20 cellular contexts compared by ENCODE assay signal in genomic region chr21:39344848-39345247, GRCh38. TPM values are rescaled to one million over a fixed set of nuclear protein-coding genes. Genes with fewer than 3 reads are reported as not detected.
DNase-seq lines count a peak whose midpoint lies in the region; ATAC-seq, FAIRE-seq and TF ChIP-seq lines count a peak whose summit lies in the region.
"Had no signal": no experiment of that assay in that cellular context is flagged by ENCODE, and none has a peak within 500 bp of the region (broad histone marks: within the 10 kb centered on the region; RNA-seq: fewer than 3 reads in every experiment).

No MANE protein-coding gene starts in this region.

- H3F3A ChIP-seq in Loucy (ENCODE audit: low read depth): 0 out of 2 replicates have a peak, but pooled peaks cover 6% of the 10 kb centered on the region

- H3K4me1 ChIP-seq in Loucy (ENCODE audit: insufficient read depth, low read length, poor library complexity, severe bottlenecking): peaks cover 31% of the 10 kb centered on the region

- H3K36me3 Mint-ChIP-seq in activated CD4-positive, alpha-beta T cell treated with anti-CD3 and anti-CD28 coated beads, Interleukin-2, amount 10 ng/mL, durations not matched to agents 7 days and 5 days (ENCODE audit: low read depth): peaks cover 59% of the 10 kb centered on the region
- peaks cover 32% of the 10 kb centered on the region for H3K36me3 Mint-ChIP-seq in chondrocyte (ENCODE audit: low read depth)
- H3K36me3 Mint-ChIP-seq in progenitor cell of endocrine pancreas (ENCODE audit: insufficient read depth): peaks cover 48% of the 10 kb centered on the region

- H3K4me1 Mint-ChIP-seq in activated CD4-positive, alpha-beta T cell treated with anti-CD3 and anti-CD28 coated beads, Interleukin-2, amount 10 ng/mL, durations not matched to agents 7 days and 5 days: peaks cover 35% of the 10 kb centered on the region
- H3K4me1 Mint-ChIP-seq in chondrocyte (ENCODE audit: low read depth) (peaks cover 32% of the 10 kb centered on the region), progenitor cell of endocrine pancreas (ENCODE audit: low read depth) (peaks cover 37% of the 10 kb centered on the region)

- peak overlapping the region; percentile 96 for H3K9ac ChIP-seq in Loucy (ENCODE audit: low read depth, low read length, poor library complexity, severe bottlenecking)

- peak overlapping the region; percentile 60 for H3K27ac Mint-ChIP-seq in activated CD4-positive, alpha-beta T cell treated with anti-CD3 and anti-CD28 coated beads, Interleukin-2, amount 10 ng/mL, durations not matched to agents 7 days and 5 days
- H3K27ac Mint-ChIP-seq in chondrocyte (ENCODE audit: unreplicated experiment): no peak overlapping the region
- peak overlapping the region; percentile 20 for H3K27ac Mint-ChIP-seq in progenitor cell of endocrine pancreas
- H3K27ac Mint-ChIP-seq: activated naive CD4-positive, alpha-beta T cell treated with anti-CD3 and anti-CD28 coated beads for 36 hours had no signal

- no peaks in the 10 kb centered on the region for H3K27me3 Mint-ChIP-seq in activated CD4-positive, alpha-beta T cell treated with anti-CD3 and anti-CD28 coated beads, Interleukin-2, amount 10 ng/mL, durations not matched to agents 7 days and 5 days
- H3K27me3 Mint-ChIP-seq in chondrocyte (ENCODE audit: low read depth) (no peaks in the 10 kb centered on the region), progenitor cell of endocrine pancreas (no peaks in the 10 kb centered on the region)
- H3K27me3 Mint-ChIP-seq: T-cell had no signal

- no peak for FAIRE-seq in GM12892 (lab: Jason Lieb, UNC)
- FAIRE-seq: A204.1 had no signal

- no peak for ATAC-seq in GM21528 (IDR thresholded peaks at IDR 0.05; ENCODE audit: low FRiP score, unreplicated experiment)
- no peak for ATAC-seq in GM18907 (IDR thresholded peaks at IDR 0.05; ENCODE audit: unreplicated experiment)
- ATAC-seq: T-cell had no signal

- H3K9me2 ChIP-seq in Loucy (replicated peaks; ENCODE audit: low read depth, low read length): no peaks in the 10 kb centered on the region

- H3K36me3 ChIP-seq in Loucy (ENCODE audit: insufficient read depth, low read length): peaks cover 51% of the 10 kb centered on the region

- peaks cover 58% of the 10 kb centered on the region for H3K79me2 ChIP-seq in Loucy (ENCODE audit: insufficient read depth, low read length)

- TF ChIP-seq POLR2A in GM12892 (IDR thresholded peaks at IDR 0.05; ENCODE audit: low read depth, low read length): no peak

- H3K9me3 Mint-ChIP-seq in activated CD4-positive, alpha-beta T cell treated with anti-CD3 and anti-CD28 coated beads, Interleukin-2, amount 10 ng/mL, durations not matched to agents 7 days and 5 days: no peaks in the 10 kb centered on the region
- H3K9me3 Mint-ChIP-seq in chondrocyte (ENCODE audit: low read depth) (no peaks in the 10 kb centered on the region), progenitor cell of endocrine pancreas (ENCODE audit: low read depth) (no peaks in the 10 kb centered on the region)
- H3K9me3 Mint-ChIP-seq: activated naive CD4-positive, alpha-beta T cell treated with anti-CD3 and anti-CD28 coated beads for 36 hours; T-cell had no signal

- H3K4me2 ChIP-seq in Loucy (ENCODE audit: low read depth, low read length, poor library complexity, severe bottlenecking): peak overlapping the region; percentile 97

- TF ChIP-seq CTCF in Loucy (conservative IDR thresholded peaks at IDR 0.05; ENCODE audit: low read length) (no peak), chondrocyte (IDR thresholded peaks at IDR 0.05) (no peak), progenitor cell of endocrine pancreas (IDR thresholded peaks at IDR 0.05; ENCODE audit: unreplicated experiment) (no peak)

- no peaks in the 10 kb centered on the region for H3K9me3 ChIP-seq in Loucy (ENCODE audit: insufficient read depth, low read depth, low read length)

- H4K20me1 ChIP-seq in Loucy (ENCODE audit: insufficient read depth, low read length, poor library complexity, severe bottlenecking): peaks cover 55% of the 10 kb centered on the region

- POLR2A ChIA-PET in activated CD4-positive, alpha-beta T cell treated with anti-CD3 and anti-CD28 coated beads, Interleukin-2, amount 10 ng/mL, durations not matched to agents 7 days and 5 days (lab: Charles Lee): no interaction called here

- DNase-seq in activated CD4-positive, alpha-beta T cell treated with anti-CD3 and anti-CD28 coated beads, Interleukin-2, amount 10 ng/mL, durations not matched to agents 7 days and 5 days: no peak
- no peak for DNase-seq in activated CD4-positive, alpha-beta T cell treated with anti-CD3 and anti-CD28 coated beads for 1 hour
- DNase-seq in chondrocyte (ENCODE audit: low spot score) (no peak), progenitor cell of endocrine pancreas (ENCODE audit: low spot score, unreplicated experiment) (no peak), GM12892 (ENCODE audit: insufficient read length) (no peak)
- DNase-seq: activated CD4-positive, CD25-positive, alpha-beta regulatory T cell; activated naive CD4-positive, alpha-beta T cell treated with anti-CD3 and anti-CD28 coated beads for 36 hours; COR-L47; dorsolateral prefrontal cortex; GOT3; hippocampal formation; Kasumi-1; NCI-H1436 treated with DMSO at 0.1 percent for 48 hours; NCI-H345; T-cell; trophoblast cell had no signal

- peak overlapping the region; percentile 5 for H3K4me3 Mint-ChIP-seq in activated CD4-positive, alpha-beta T cell treated with anti-CD3 and anti-CD28 coated beads, Interleukin-2, amount 10 ng/mL, durations not matched to agents 7 days and 5 days
- H3K4me3 Mint-ChIP-seq in chondrocyte (ENCODE audit: unreplicated experiment) (peak overlapping the region; percentile 14), progenitor cell of endocrine pancreas (ENCODE audit: low read depth) (peak overlapping the region; percentile 83)
- H3K4me3 Mint-ChIP-seq: activated naive CD4-positive, alpha-beta T cell treated with anti-CD3 and anti-CD28 coated beads for 36 hours had no signal

- H3K4me3 ChIP-seq in Loucy (ENCODE audit: low read length, poor library complexity, severe bottlenecking): peak overlapping the region; percentile 98
- H3K4me3 ChIP-seq: dorsolateral prefrontal cortex had no signal

- H2AFZ ChIP-seq in Loucy (ENCODE audit: low read length): no peak overlapping the region

- CTCF ChIA-PET in activated CD4-positive, alpha-beta T cell treated with anti-CD3 and anti-CD28 coated beads, Interleukin-2, amount 10 ng/mL, durations not matched to agents 7 days and 5 days (lab: Charles Lee): no interaction called here

- H3K27me3 ChIP-seq in Loucy (ENCODE audit: insufficient read depth, low read length, poor library complexity, severe bottlenecking): no peaks in the 10 kb centered on the region
- H3K27me3 ChIP-seq: dorsolateral prefrontal cortex had no signal

RNA-seq across cellular contexts. Expression of gene HMGN1, which starts 4.0 kb away (rescaled TPM):
- 100 to 1,000 TPM; 389 to 395 TPM for total RNA-seq in activated CD4-positive, alpha-beta T cell treated with anti-CD3 and anti-CD28 coated beads, Interleukin-2, amount 10 ng/mL, durations not matched to agents 7 days and 5 days
- 218 to 266 TPM (median 230 TPM) in 3 replicates for total RNA-seq in chondrocyte
- 596 and 597 TPM in 2 replicates for total RNA-seq in progenitor cell of endocrine pancreas
- 409 TPM for polyA plus RNA-seq in GM12892 (2012; ENCODE audit: missing spikeins)

RNA-seq across cellular contexts. Expression of gene BRWD1, which starts 31.4 kb away (rescaled TPM):
- 10 to 100 TPM; 33.0 to 34.4 TPM for total RNA-seq in activated CD4-positive, alpha-beta T cell treated with anti-CD3 and anti-CD28 coated beads, Interleukin-2, amount 10 ng/mL, durations not matched to agents 7 days and 5 days
- 26.5 to 33.0 TPM (median 28.4 TPM) in 3 replicates for total RNA-seq in chondrocyte
- total RNA-seq in progenitor cell of endocrine pancreas: 52.1 and 55.7 TPM in 2 replicates
- polyA plus RNA-seq in GM12892 (2012; ENCODE audit: missing spikeins): 12.3 TPM

Comparison
In these comparisons a context has a peak if more than half of its experiments do, and no peak if none do; other contexts are left out.
1. H3K4me3 Mint-ChIP-seq: peak in every context shown above with its lines; median percentile 83 in progenitor cell of endocrine pancreas; 14 in chondrocyte; 5 in activated CD4-positive, alpha-beta T cell treated with anti-CD3 and anti-CD28 coated beads, Interleukin-2, amount 10 ng/mL, durations not matched to agents 7 days and 5 days.